Comparison of ENCODE assay signal across 14 cellular contexts in the genomic region with DNA sequence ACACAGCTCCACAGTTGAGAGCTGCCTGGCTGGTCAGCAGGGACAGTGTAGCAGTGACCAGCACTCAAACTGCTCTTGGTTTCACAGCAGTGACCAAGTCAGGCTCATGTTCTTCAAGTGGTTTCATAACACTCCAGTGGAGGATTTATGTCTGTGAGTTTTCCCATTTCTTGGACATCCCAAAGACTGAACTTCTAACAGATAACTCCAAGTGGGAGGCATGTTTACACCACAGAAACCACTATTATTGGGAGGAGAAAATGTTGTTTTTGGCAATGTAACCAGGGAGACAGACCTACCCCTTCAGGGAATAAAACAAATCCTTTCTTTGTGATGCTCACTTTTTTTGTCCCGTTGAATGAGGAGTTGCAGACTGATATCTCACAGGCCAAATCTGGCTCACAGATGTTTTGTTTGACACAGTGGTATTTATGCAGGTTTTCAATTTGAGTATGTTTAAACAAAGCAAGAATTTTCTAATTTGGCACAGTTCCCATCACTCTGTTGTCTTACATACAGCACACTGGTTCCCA.
DNase-seq lines count a peak whose midpoint lies in the region; ATAC-seq and TF ChIP-seq lines count a peak whose summit lies in the region.
"Had no signal": no experiment of that assay in that cellular context is flagged by ENCODE, and none has a peak within 500 bp of the region (broad histone marks: within the 10 kb centered on the region; RNA-seq: fewer than 3 reads in every experiment).

No MANE protein-coding gene starts in this region.

- H3K36me3 ChIP-seq in heart left ventricle: no peaks in the 10 kb centered on the region
- no peaks in the 10 kb centered on the region for H3K36me3 ChIP-seq in left ventricle myocardium inferior
- H3K36me3 ChIP-seq in gastrocnemius medialis: no peaks in the 10 kb centered on the region
- H3K36me3 ChIP-seq: BLaER1 had no signal

- TF ChIP-seq POLR2A in heart left ventricle (IDR thresholded peaks at IDR 0.05) (no peak), gastrocnemius medialis (IDR thresholded peaks at IDR 0.05) (no peak)

- H3K9me3 ChIP-seq in heart left ventricle (peaks cover 0 to 7% (median 0%) of the 10 kb centered on the region in 12 donors), left ventricle myocardium inferior (replicated peaks) (peaks cover 7% of the 10 kb centered on the region), gastrocnemius medialis (no peaks in the 10 kb centered on the region)

- H3K27me3 ChIP-seq in heart left ventricle (no peaks in the 10 kb centered on the region), left ventricle myocardium inferior (ENCODE audit: low read depth) (no peaks in the 10 kb centered on the region), gastrocnemius medialis (no peaks in the 10 kb centered on the region)
- H3K27me3 ChIP-seq: BLaER1 had no signal

- in situ Hi-C loops in gastrocnemius medialis (cut with MboI; ENCODE audit: low sequenced_read_pairs in 4 of 4): no loop called here

- WGBS in heart left ventricle, 4 donors: 50 to 56% (median 52%) methylated on average over 1 of the region's 1 CpG

- TF ChIP-seq CTCF in heart left ventricle (IDR thresholded peaks at IDR 0.05) (no peak), left ventricle myocardium inferior (IDR thresholded peaks at IDR 0.05; ENCODE audit: borderline replicate concordance) (no peak), fibroblast of the aortic adventitia (IDR thresholded peaks at IDR 0.05; ENCODE audit: insufficient read depth, low read length) (no peak), gastrocnemius medialis (IDR thresholded peaks at IDR 0.05 in 4 of 5, conservative IDR thresholded peaks at IDR 0.05 in 1 of 5) (no peak)

- ATAC-seq in heart left ventricle (peak in 3 of 4 donors; percentile 26 to 72 (median 59)), gastrocnemius medialis (no peak), GM19035 (IDR thresholded peaks at IDR 0.05; ENCODE audit: unreplicated experiment) (no peak)
- ATAC-seq: naive thymus-derived CD8-positive, alpha-beta T cell had no signal

- H3K4me1 ChIP-seq in heart left ventricle (peaks cover 0 to 10% (median 0%) of the 10 kb centered on the region in 12 donors), left ventricle myocardium inferior (peaks cover 12% of the 10 kb centered on the region), gastrocnemius medialis (peaks cover 6 to 10% of the 10 kb centered on the region in 2 donors)
- H3K4me1 ChIP-seq: BLaER1 had no signal

- intact Hi-C loops in heart left ventricle (cut with DNase I) (loop anchor here in 1 of 10 donors (10.0 kb wide), 1 partner anchor 53 kb away; no protein-coding TSS in a partner anchor), left ventricle myocardium inferior (cut with micrococcal nuclease) (no loop called here), gastrocnemius medialis (cut with DNase I; ENCODE audit: low total_unique reads) (no loop called here)

- DNase-seq in heart left ventricle: no peak
- DNase-seq in left ventricle myocardium inferior: no peak
- peak; percentile 88 for DNase-seq in RPMI7951 (ENCODE audit: low read depth)
- DNase-seq in fibroblast of the aortic adventitia (ENCODE audit: low read depth): peak; percentile 12
- no peak for DNase-seq in hippocampal formation (lab: John Stamatoyannopoulos, UW)
- no peak for DNase-seq in gastrocnemius medialis
- no peak for DNase-seq in NCI-H2227 treated with DMSO at 0.1 percent for 48 hours (lab: John Stamatoyannopoulos, UW)
- DNase-seq: aorta; GOT3; immature natural killer cell; naive thymus-derived CD8-positive, alpha-beta T cell; stimulated activated CD4-positive, alpha-beta T cell treated with anti-CD3 and anti-CD28 coated beads, Interleukin-12 subunit alpha, Interleukin-12 subunit beta, amount 100 ng/mL, for 4 hours had no signal

- no peak overlapping the region for H3K4me3 ChIP-seq in heart left ventricle
- H3K4me3 ChIP-seq in left ventricle myocardium inferior: no peak overlapping the region
- H3K4me3 ChIP-seq in fibroblast of the aortic adventitia (ENCODE audit: low read depth, low read length): no peak overlapping the region
- no peak overlapping the region for H3K4me3 ChIP-seq in gastrocnemius medialis
- H3K4me3 ChIP-seq: BLaER1 had no signal

- H3K27ac ChIP-seq in heart left ventricle: no peak overlapping the region
- no peak overlapping the region for H3K27ac ChIP-seq in left ventricle myocardium inferior (replicated peaks)
- H3K27ac ChIP-seq in gastrocnemius medialis: no peak overlapping the region
- H3K27ac ChIP-seq: BLaER1 had no signal

Comparison
In these comparisons a context has a peak if more than half of its experiments do, and no peak if none do; other contexts are left out.
1. ATAC-seq: peak in heart left ventricle (3 of 4); none in gastrocnemius medialis (0 of 2) and GM19035 (single experiment).
2. DNase-seq: peak in RPMI7951 (single experiment) and fibroblast of the aortic adventitia (single experiment); none in heart left ventricle (0 of 5), left ventricle myocardium inferior (single experiment), hippocampal formation (0 of 2), gastrocnemius medialis (0 of 2) and NCI-H2227 treated with DMSO at 0.1 percent for 48 hours (single experiment).